Comparison of ENCODE assay signal across 37 cellular contexts in the genomic region with DNA sequence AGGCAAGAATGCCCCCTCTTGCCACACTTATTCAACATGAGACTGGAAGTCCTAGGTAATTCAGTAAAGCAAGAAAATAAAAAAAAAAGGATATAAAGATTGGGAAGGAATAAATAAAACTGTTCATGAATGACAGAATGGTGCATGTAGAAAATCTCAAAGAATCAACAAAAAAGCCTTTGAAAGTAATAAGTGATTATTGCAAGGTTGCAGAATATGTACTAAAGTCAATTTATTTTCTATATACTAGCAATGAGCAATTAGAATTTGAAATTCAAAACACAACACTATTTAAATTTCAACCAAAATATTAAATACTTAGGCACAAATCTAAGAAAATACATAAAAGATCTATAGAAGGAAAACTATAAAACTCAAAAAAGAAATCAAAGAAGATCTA. TPM values are rescaled to one million over a fixed set of nuclear protein-coding genes. Genes with fewer than 3 reads are reported as not detected.
"Had no signal": no experiment of that assay in that cellular context is flagged by ENCODE, and none has a peak within 500 bp of the region (broad histone marks: within the 10 kb centered on the region; RNA-seq: fewer than 3 reads in every experiment).

No MANE protein-coding gene starts in this region.

- ATAC-seq: activated CD4-positive, alpha-beta T cell treated with anti-CD3 and anti-CD28 coated beads for 36 hours; activated CD8-positive, alpha-beta memory T cell treated with anti-CD3 and anti-CD28 coated beads, Interleukin-2, amount 10 ng/mL, durations not matched to agents 7 days and 5 days; activated CD8-positive, alpha-beta T cell treated with anti-CD3 and anti-CD28 coated beads, Interleukin-2, amount 10 ng/mL, durations not matched to agents 7 days and 5 days; activated naive CD8-positive, alpha-beta T cell treated with anti-CD3 and anti-CD28 coated beads, Interleukin-2, amount 50 U/mL, for 24 hours; effector memory CD8-positive, alpha-beta T cell; foreskin keratinocyte; gastrocnemius medialis had no signal

- H3K4me1 Mint-ChIP-seq: activated CD4-positive, alpha-beta T cell treated with anti-CD3 and anti-CD28 coated beads for 36 hours; activated CD4-positive, alpha-beta T cell treated with anti-CD3 and anti-CD28 coated beads, Interleukin-2, amount 10 ng/mL, durations not matched to agents 24 days and 14 days; activated CD8-positive, alpha-beta memory T cell treated with anti-CD3 and anti-CD28 coated beads, Interleukin-2, amount 10 ng/mL, durations not matched to agents 7 days and 5 days; activated naive CD4-positive, alpha-beta T cell treated with anti-CD3 and anti-CD28 coated beads, Interleukin-2, amount 50 U/mL, for 24 hours; activated naive CD8-positive, alpha-beta T cell treated with anti-CD3 and anti-CD28 coated beads for 36 hours; activated naive CD8-positive, alpha-beta T cell treated with anti-CD3 and anti-CD28 coated beads, Interleukin-2, amount 50 U/mL, for 24 hours; brain had no signal

- H3K9me3 ChIP-seq: adrenal gland, breast epithelium, esophagus muscularis mucosa, gastrocnemius medialis had no signal

- H3K36me3 ChIP-seq: adrenal gland, breast epithelium, cardiac muscle cell, esophagus muscularis mucosa, gastrocnemius medialis had no signal

- H3K9me3 Mint-ChIP-seq: activated CD4-positive, alpha-beta memory T cell treated with anti-CD3 and anti-CD28 coated beads for 36 hours; activated CD4-positive, alpha-beta T cell treated with anti-CD3 and anti-CD28 coated beads, Interleukin-2, amount 10 ng/mL, durations not matched to agents 24 days and 14 days; activated naive CD4-positive, alpha-beta T cell treated with anti-CD3 and anti-CD28 coated beads for 36 hours; activated naive CD4-positive, alpha-beta T cell treated with anti-CD3 and anti-CD28 coated beads, Interleukin-2, amount 50 U/mL, for 24 hours; activated naive CD8-positive, alpha-beta T cell treated with anti-CD3 and anti-CD28 coated beads for 36 hours; activated naive CD8-positive, alpha-beta T cell treated with anti-CD3 and anti-CD28 coated beads, Interleukin-2, amount 50 U/mL, for 24 hours; activated T-helper 1 cell treated with anti-CD3 and anti-CD28 coated beads, Interleukin-12 subunit alpha, Interleukin-12 subunit beta, Interleukin-2, Interleukin-4 antibody, amounts not matched to agents 30 ng/mL and 10 ng/mL and 1 ng/mL, durations not matched to agents 14 hours and 24 hours and 36 hours; activated T-helper 2 cell treated with anti-CD3 and anti-CD28 coated beads, Interferon-gamma antibody, Interleukin-2, Interleukin-4, amounts not matched to agents 10 μg/mL and 5 μg/mL and 100 μg/mL, durations not matched to agents 14 hours and 24 hours and 36 hours; brain; effector memory CD8-positive, alpha-beta T cell had no signal

- H3K27ac ChIP-seq: adrenal gland, breast epithelium, cardiac muscle cell, esophagus muscularis mucosa, foreskin keratinocyte, gastrocnemius medialis had no signal

- H3K4me3 Mint-ChIP-seq: activated CD4-positive, alpha-beta memory T cell treated with anti-CD3 and anti-CD28 coated beads for 36 hours; activated CD4-positive, alpha-beta T cell treated with anti-CD3 and anti-CD28 coated beads for 36 hours; activated CD4-positive, alpha-beta T cell treated with anti-CD3 and anti-CD28 coated beads, Interleukin-2, amount 10 ng/mL, durations not matched to agents 24 days and 14 days; activated CD8-positive, alpha-beta memory T cell treated with anti-CD3 and anti-CD28 coated beads, Interleukin-2, amount 10 ng/mL, durations not matched to agents 7 days and 5 days; activated CD8-positive, alpha-beta T cell treated with anti-CD3 and anti-CD28 coated beads, Interleukin-2, amount 10 ng/mL, durations not matched to agents 7 days and 5 days; activated naive CD4-positive, alpha-beta T cell treated with anti-CD3 and anti-CD28 coated beads for 36 hours; activated naive CD4-positive, alpha-beta T cell treated with anti-CD3 and anti-CD28 coated beads, Interleukin-2, amount 50 U/mL, for 24 hours; activated naive CD8-positive, alpha-beta T cell treated with anti-CD3 and anti-CD28 coated beads for 36 hours; activated naive CD8-positive, alpha-beta T cell treated with anti-CD3 and anti-CD28 coated beads, Interleukin-2, amount 50 U/mL, for 24 hours; activated T-helper 1 cell treated with anti-CD3 and anti-CD28 coated beads, Interleukin-12 subunit alpha, Interleukin-12 subunit beta, Interleukin-2, Interleukin-4 antibody, amounts not matched to agents 30 ng/mL and 10 ng/mL and 1 ng/mL, durations not matched to agents 14 hours and 24 hours and 36 hours; brain; effector memory CD8-positive, alpha-beta T cell had no signal

- H3K27me3 ChIP-seq: adrenal gland, cardiac muscle cell, esophagus muscularis mucosa, foreskin keratinocyte, gastrocnemius medialis had no signal

- H3K4me1 ChIP-seq: adrenal gland, breast epithelium, esophagus muscularis mucosa, foreskin keratinocyte, gastrocnemius medialis had no signal

- H3K36me3 Mint-ChIP-seq: activated CD4-positive, alpha-beta memory T cell treated with anti-CD3 and anti-CD28 coated beads for 36 hours; activated CD8-positive, alpha-beta memory T cell treated with anti-CD3 and anti-CD28 coated beads, Interleukin-2, amount 10 ng/mL, durations not matched to agents 7 days and 5 days; activated naive CD4-positive, alpha-beta T cell treated with anti-CD3 and anti-CD28 coated beads, Interleukin-2, amount 50 U/mL, for 24 hours; activated naive CD8-positive, alpha-beta T cell treated with anti-CD3 and anti-CD28 coated beads for 36 hours; brain had no signal

- H3K4me3 ChIP-seq: adrenal gland, breast epithelium, cardiac muscle cell, esophagus muscularis mucosa, gastrocnemius medialis had no signal

- H3K27me3 Mint-ChIP-seq: activated CD4-positive, alpha-beta memory T cell treated with anti-CD3 and anti-CD28 coated beads for 36 hours; activated CD4-positive, alpha-beta T cell treated with anti-CD3 and anti-CD28 coated beads for 36 hours; activated CD4-positive, alpha-beta T cell treated with anti-CD3 and anti-CD28 coated beads, Interleukin-2, amount 10 ng/mL, durations not matched to agents 24 days and 14 days; activated CD8-positive, alpha-beta memory T cell treated with anti-CD3 and anti-CD28 coated beads, Interleukin-2, amount 10 ng/mL, durations not matched to agents 7 days and 5 days; activated naive CD4-positive, alpha-beta T cell treated with anti-CD3 and anti-CD28 coated beads, Interleukin-2, amount 50 U/mL, for 24 hours; activated naive CD8-positive, alpha-beta T cell treated with anti-CD3 and anti-CD28 coated beads for 36 hours; activated naive CD8-positive, alpha-beta T cell treated with anti-CD3 and anti-CD28 coated beads, Interleukin-2, amount 50 U/mL, for 24 hours; effector memory CD8-positive, alpha-beta T cell had no signal

- DNase-seq: activated CD4-positive, alpha-beta memory T cell treated with anti-CD3 and anti-CD28 coated beads for 36 hours; activated CD4-positive, alpha-beta T cell treated with anti-CD3 and anti-CD28 coated beads for 36 hours; activated CD4-positive, alpha-beta T cell treated with anti-CD3 and anti-CD28 coated beads, Interleukin-2, amount 10 ng/mL, durations not matched to agents 24 days and 14 days; activated CD4-positive, CD25-positive, alpha-beta regulatory T cell; activated CD4-positive, CD25-positive, alpha-beta regulatory T cell treated with anti-CD3 and anti-CD28 coated beads, Interleukin-2, amount 50 U/mL, for 72 hours; activated CD8-positive, alpha-beta memory T cell treated with anti-CD3 and anti-CD28 coated beads, Interleukin-2, amount 10 ng/mL, durations not matched to agents 7 days and 5 days; activated CD8-positive, alpha-beta memory T cell treated with anti-CD3 and anti-CD28 coated beads, Interleukin-2, amount 50 U/mL, for 4 hours; activated CD8-positive, alpha-beta T cell treated with anti-CD3 and anti-CD28 coated beads, Interleukin-2, amount 10 ng/mL, durations not matched to agents 7 days and 5 days; activated effector memory CD4-positive, alpha-beta T cell treated with anti-CD3 and anti-CD28 coated beads, Interleukin-2, amount 50 U/mL, for 16 hours; activated naive CD4-positive, alpha-beta T cell treated with anti-CD3 and anti-CD28 coated beads for 36 hours; activated naive CD8-positive, alpha-beta T cell treated with anti-CD3 and anti-CD28 coated beads for 36 hours; activated naive CD8-positive, alpha-beta T cell treated with anti-CD3 and anti-CD28 coated beads, Interleukin-2, amount 50 U/mL, for 24 hours; activated T-cell treated with anti-CD3 and anti-CD28 coated beads, Interleukin-2, amount 50 U/mL, for 1 hour; activated T-cell treated with anti-CD3 and anti-CD28 coated beads, Interleukin-2, amount 50 U/mL, for 48 hours; adrenal gland; amygdala; aorta; central memory CD4-positive, alpha-beta T cell; cortex of kidney; dermis blood vessel endothelial cell; effector CD4-positive, alpha-beta T cell; effector memory CD8-positive, alpha-beta T cell; erythroblast; foreskin keratinocyte; gastrocnemius medialis; glutamatergic neuron; T-helper 2 cell had no signal

- H3K27ac Mint-ChIP-seq: activated CD4-positive, alpha-beta memory T cell treated with anti-CD3 and anti-CD28 coated beads for 36 hours; activated CD4-positive, alpha-beta T cell treated with anti-CD3 and anti-CD28 coated beads for 36 hours; activated CD4-positive, alpha-beta T cell treated with anti-CD3 and anti-CD28 coated beads, Interleukin-2, amount 10 ng/mL, durations not matched to agents 24 days and 14 days; activated CD8-positive, alpha-beta memory T cell treated with anti-CD3 and anti-CD28 coated beads, Interleukin-2, amount 10 ng/mL, durations not matched to agents 7 days and 5 days; activated CD8-positive, alpha-beta T cell treated with anti-CD3 and anti-CD28 coated beads, Interleukin-2, amount 10 ng/mL, durations not matched to agents 7 days and 5 days; activated naive CD4-positive, alpha-beta T cell treated with anti-CD3 and anti-CD28 coated beads for 36 hours; activated naive CD4-positive, alpha-beta T cell treated with anti-CD3 and anti-CD28 coated beads, Interleukin-2, amount 50 U/mL, for 24 hours; activated naive CD8-positive, alpha-beta T cell treated with anti-CD3 and anti-CD28 coated beads for 36 hours; activated naive CD8-positive, alpha-beta T cell treated with anti-CD3 and anti-CD28 coated beads, Interleukin-2, amount 50 U/mL, for 24 hours; activated T-helper 1 cell treated with anti-CD3 and anti-CD28 coated beads, Interleukin-12 subunit alpha, Interleukin-12 subunit beta, Interleukin-2, Interleukin-4 antibody, amounts not matched to agents 30 ng/mL and 10 ng/mL and 1 ng/mL, durations not matched to agents 14 hours and 24 hours and 36 hours; activated T-helper 2 cell treated with anti-CD3 and anti-CD28 coated beads, Interferon-gamma antibody, Interleukin-2, Interleukin-4, amounts not matched to agents 10 μg/mL and 5 μg/mL and 100 μg/mL, durations not matched to agents 14 hours and 24 hours and 36 hours; brain; effector memory CD8-positive, alpha-beta T cell had no signal

RNA-seq across cellular contexts. Expression of a gene that starts 58.6 kb away (rescaled TPM):
- total RNA-seq: activated CD4-positive, alpha-beta memory T cell treated with anti-CD3 and anti-CD28 coated beads for 36 hours; activated CD4-positive, alpha-beta T cell treated with anti-CD3 and anti-CD28 coated beads for 36 hours; activated CD4-positive, alpha-beta T cell treated with anti-CD3 and anti-CD28 coated beads, Interleukin-2, amount 10 ng/mL, durations not matched to agents 24 days and 14 days; activated CD8-positive, alpha-beta memory T cell treated with anti-CD3 and anti-CD28 coated beads for 36 hours; activated CD8-positive, alpha-beta memory T cell treated with anti-CD3 and anti-CD28 coated beads, Interleukin-2, amount 10 ng/mL, durations not matched to agents 7 days and 5 days; activated CD8-positive, alpha-beta T cell treated with anti-CD3 and anti-CD28 coated beads, Interleukin-2, amount 10 ng/mL, durations not matched to agents 7 days and 5 days; activated naive CD4-positive, alpha-beta T cell treated with anti-CD3 and anti-CD28 coated beads for 36 hours; activated naive CD8-positive, alpha-beta T cell treated with anti-CD3 and anti-CD28 coated beads for 36 hours; activated T-helper 1 cell treated with anti-CD3 and anti-CD28 coated beads, Interleukin-12 subunit alpha, Interleukin-12 subunit beta, Interleukin-2, Interleukin-4 antibody, amounts not matched to agents 30 ng/mL and 10 ng/mL and 1 ng/mL, durations not matched to agents 14 hours and 24 hours and 36 hours; activated T-helper 2 cell treated with anti-CD3 and anti-CD28 coated beads, Interferon-gamma antibody, Interleukin-2, Interleukin-4, amounts not matched to agents 10 μg/mL and 5 μg/mL and 100 μg/mL, durations not matched to agents 14 hours and 24 hours and 36 hours; adrenal gland; aorta; breast epithelium; cardiac muscle cell; cerebellum; dermis blood vessel endothelial cell; esophagus muscularis mucosa; foreskin keratinocyte; gastrocnemius medialis; T-helper 1 cell treated with Interleukin-12 subunit alpha and Interleukin-12 subunit beta and Interleukin-4 antibody, amounts not matched to agents 30 ng/mL and 1 ng/mL, for 36 hours had no signal
- polyA plus RNA-seq: adrenal gland, aorta, cardiac muscle cell, foreskin keratinocyte had no signal
